ENCODE assay signal across 16 cellular contexts in the genomic region with DNA sequence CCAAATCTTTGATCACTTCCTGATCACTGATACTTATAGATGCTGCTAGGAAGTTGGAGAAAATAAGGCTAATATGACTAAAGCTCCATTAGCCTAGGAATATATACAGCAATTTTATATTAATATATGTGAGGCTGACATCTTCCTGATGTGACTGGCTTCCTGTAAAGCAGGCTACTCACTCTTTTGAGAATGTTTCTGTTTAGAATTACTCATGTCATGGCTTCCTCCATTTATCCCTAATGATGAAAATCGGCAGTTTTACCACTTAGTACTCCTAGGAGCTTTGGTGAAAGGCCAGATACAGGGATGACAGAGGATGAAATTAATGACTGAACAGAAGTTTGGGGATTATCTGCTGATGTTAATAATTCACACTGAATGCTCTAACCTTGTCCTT. TPM values are rescaled to one million over a fixed set of nuclear protein-coding genes. Genes with fewer than 3 reads are reported as not detected.
DNase-seq lines count a peak whose midpoint lies in the region; ATAC-seq and TF ChIP-seq lines count a peak whose summit lies in the region.
"Had no signal": no experiment of that assay in that cellular context is flagged by ENCODE, and none has a peak within 500 bp of the region (broad histone marks: within the 10 kb centered on the region; RNA-seq: fewer than 3 reads in every experiment).

No MANE protein-coding gene starts in this region.

- CTCF ChIA-PET in CD4-positive, alpha-beta memory T cell (lab: Charles Lee; ENCODE audit: partially characterized antibody): interaction anchor here (0.7 to 7.7 kb wide), 25 partner anchors 8 to 263 kb away, joined by 3 to 252 read pairs (median 6); a partner anchor contains a TSS

- H3K9me3 ChIP-seq in CD4-positive, alpha-beta memory T cell (ENCODE audit: control insufficient read depth in 1 of 2, low read length in 2 of 2): no peaks in the 10 kb centered on the region
- H3K9me3 ChIP-seq: spleen had no signal

- POLR2A ChIA-PET in CD4-positive, alpha-beta memory T cell (lab: Charles Lee; ENCODE audit: partially characterized antibody): interaction anchor here (0.5 to 5.4 kb wide), 3 partner anchors 21 to 31 kb away, joined by 3 to 97 read pairs (median 7); a partner anchor contains a TSS

- no peaks in the 10 kb centered on the region for H3K9me3 Mint-ChIP-seq in CD4-positive, alpha-beta memory T cell
- H3K9me3 Mint-ChIP-seq in activated T-helper 2 cell treated with anti-CD3 and anti-CD28 coated beads, Interferon-gamma antibody, Interleukin-2, Interleukin-4, amounts not matched to agents 10 μg/mL and 5 μg/mL and 100 μg/mL, durations not matched to agents 14 hours and 24 hours and 36 hours: no peaks in the 10 kb centered on the region
- no peaks in the 10 kb centered on the region for H3K9me3 Mint-ChIP-seq in nephron
- H3K9me3 Mint-ChIP-seq: effector memory CD8-positive, alpha-beta T cell; stimulated activated naive CD8-positive, alpha-beta T cell treated with anti-CD3 and anti-CD28 coated beads, Interleukin-15, amount 100 ng/mL, for 72 hours had no signal

- no peak for TF ChIP-seq CTCF in nephron (IDR thresholded peaks at IDR 0.05; ENCODE audit: unreplicated experiment in 3 of 3)

- H3K36me3 Mint-ChIP-seq in CD4-positive, alpha-beta memory T cell: peaks cover 0 to 6% of the 10 kb centered on the region in 2 donors
- peaks cover 6% of the 10 kb centered on the region for H3K36me3 Mint-ChIP-seq in activated T-helper 2 cell treated with anti-CD3 and anti-CD28 coated beads, Interferon-gamma antibody, Interleukin-2, Interleukin-4, amounts not matched to agents 10 μg/mL and 5 μg/mL and 100 μg/mL, durations not matched to agents 14 hours and 24 hours and 36 hours (ENCODE audit: low read depth)
- H3K36me3 Mint-ChIP-seq in nephron (ENCODE audit: low read depth): no peaks in the 10 kb centered on the region

- 0 out of 2 replicates have a peak overlapping the region, but pooled peaks have one; percentile 2 for H3K4me3 ChIP-seq in ACC112 (ENCODE audit: low read depth, low read length)
- H3K4me3 ChIP-seq in CD4-positive, alpha-beta memory T cell (ENCODE audit: low read length in 2 of 2): no peak overlapping the region
- H3K4me3 ChIP-seq: GM12878, spleen had no signal

- H3K79me2 ChIP-seq in ACC112 (ENCODE audit: control insufficient read depth, insufficient read depth, low read length, unreplicated experiment): peaks cover 5% of the 10 kb centered on the region

- peak overlapping the region in 6 of 7 donors; percentile 55 to 91 (median 61) for H3K27ac Mint-ChIP-seq in CD4-positive, alpha-beta memory T cell
- peak overlapping the region; percentile 2 for H3K27ac Mint-ChIP-seq in activated T-helper 2 cell treated with anti-CD3 and anti-CD28 coated beads, Interferon-gamma antibody, Interleukin-2, Interleukin-4, amounts not matched to agents 10 μg/mL and 5 μg/mL and 100 μg/mL, durations not matched to agents 14 hours and 24 hours and 36 hours
- H3K27ac Mint-ChIP-seq in nephron: peak overlapping the region; percentile 68 to 87 (median 76)
- H3K27ac Mint-ChIP-seq: stimulated activated naive CD8-positive, alpha-beta T cell treated with anti-CD3 and anti-CD28 coated beads, Interleukin-15, amount 100 ng/mL, for 72 hours had no signal

- DNase-seq in CD4-positive, alpha-beta memory T cell: no peak
- DNase-seq in activated T-helper 2 cell treated with anti-CD3 and anti-CD28 coated beads, Interferon-gamma antibody, Interleukin-2, Interleukin-4, amounts not matched to agents 10 μg/mL and 5 μg/mL and 100 μg/mL, durations not matched to agents 14 hours and 24 hours and 36 hours (ENCODE audit: low spot score): no peak
- DNase-seq in NCI-H1694 (lab: John Stamatoyannopoulos, UW) (no peak), anterior cingulate cortex (lab: John Stamatoyannopoulos, UW) (no peak), ureter (ENCODE audit: low spot score) (no peak)
- DNase-seq: activated CD4-positive, alpha-beta T cell treated with anti-CD3 and anti-CD28 coated beads, Interleukin-2, amount 50 U/mL, for 4 hours; activated naive CD4-positive, alpha-beta T cell; effector memory CD8-positive, alpha-beta T cell; NCI-H1048; spleen; stimulated activated naive CD8-positive, alpha-beta T cell treated with anti-CD3 and anti-CD28 coated beads, Interleukin-15, amount 100 ng/mL, for 72 hours; T1000 had no signal

- H3K27ac ChIP-seq in ACC112 (ENCODE audit: low read depth, low read length): peak overlapping the region; percentile 49
- H3K27ac ChIP-seq in CD4-positive, alpha-beta memory T cell (ENCODE audit: low read depth, low read length): no peak overlapping the region
- H3K27ac ChIP-seq: spleen had no signal

- ATAC-seq in HG02852 (IDR thresholded peaks at IDR 0.05; ENCODE audit: unreplicated experiment): no peak
- ATAC-seq: effector memory CD8-positive, alpha-beta T cell; GM12878; stimulated activated naive CD8-positive, alpha-beta T cell treated with anti-CD3 and anti-CD28 coated beads, Interleukin-15, amount 100 ng/mL, for 72 hours had no signal

- peaks cover 4 to 13% of the 10 kb centered on the region in 2 donors for H3K27me3 Mint-ChIP-seq in CD4-positive, alpha-beta memory T cell
- H3K27me3 Mint-ChIP-seq in activated T-helper 2 cell treated with anti-CD3 and anti-CD28 coated beads, Interferon-gamma antibody, Interleukin-2, Interleukin-4, amounts not matched to agents 10 μg/mL and 5 μg/mL and 100 μg/mL, durations not matched to agents 14 hours and 24 hours and 36 hours (ENCODE audit: low read depth): peaks cover 30% of the 10 kb centered on the region
- peaks cover 3% of the 10 kb centered on the region for H3K27me3 Mint-ChIP-seq in nephron (ENCODE audit: low read depth)

- intact Hi-C loops in CD4-positive, alpha-beta memory T cell (cut with micrococcal nuclease): loop anchor here (5.0 to 10.0 kb wide), 3 partner anchors 136 to 311 kb away; a partner anchor contains a TSS
- intact Hi-C loops in activated T-helper 2 cell treated with anti-CD3 and anti-CD28 coated beads, Interferon-gamma antibody, Interleukin-2, Interleukin-4, amounts not matched to agents 10 μg/mL and 5 μg/mL and 100 μg/mL, durations not matched to agents 14 hours and 24 hours and 36 hours (cut with micrococcal nuclease): no loop called here

- H3K36me3 ChIP-seq in ACC112 (ENCODE audit: insufficient read depth, low read length): no peaks in the 10 kb centered on the region
- no peaks in the 10 kb centered on the region for H3K36me3 ChIP-seq in CD4-positive, alpha-beta memory T cell (ENCODE audit: insufficient read depth, low read length)
- H3K36me3 ChIP-seq: spleen had no signal

- H3K4me1 ChIP-seq in ACC112 (ENCODE audit: control insufficient read depth, insufficient read depth, low read length, unreplicated experiment): peaks cover 53% of the 10 kb centered on the region
- peaks cover 38% of the 10 kb centered on the region for H3K4me1 ChIP-seq in CD4-positive, alpha-beta memory T cell (ENCODE audit: insufficient read depth, low read length)

- H3K4me1 Mint-ChIP-seq in CD4-positive, alpha-beta memory T cell: peaks cover 23 to 47% (median 38%) of the 10 kb centered on the region in 4 donors
- H3K4me1 Mint-ChIP-seq in activated T-helper 2 cell treated with anti-CD3 and anti-CD28 coated beads, Interferon-gamma antibody, Interleukin-2, Interleukin-4, amounts not matched to agents 10 μg/mL and 5 μg/mL and 100 μg/mL, durations not matched to agents 14 hours and 24 hours and 36 hours (ENCODE audit: low read depth): peaks cover 72% of the 10 kb centered on the region
- peaks cover 77% of the 10 kb centered on the region for H3K4me1 Mint-ChIP-seq in nephron

- H3K27me3 ChIP-seq in ACC112 (ENCODE audit: insufficient read depth, low read length): no peaks in the 10 kb centered on the region
- H3K27me3 ChIP-seq in CD4-positive, alpha-beta memory T cell (ENCODE audit: insufficient read depth, low read length): peaks cover 8% of the 10 kb centered on the region

- peak overlapping the region; percentile 89 for H2AFZ ChIP-seq in ACC112 (ENCODE audit: low read length, unreplicated experiment)

- H3K4me3 Mint-ChIP-seq in CD4-positive, alpha-beta memory T cell: peak overlapping the region in 2 of 8 donors; percentile 32 to 60
- peak overlapping the region; percentile 11 for H3K4me3 Mint-ChIP-seq in activated T-helper 2 cell treated with anti-CD3 and anti-CD28 coated beads, Interferon-gamma antibody, Interleukin-2, Interleukin-4, amounts not matched to agents 10 μg/mL and 5 μg/mL and 100 μg/mL, durations not matched to agents 14 hours and 24 hours and 36 hours (ENCODE audit: low read depth)
- peak overlapping the region in 2 of 3 experiments; percentile 21 to 75 for H3K4me3 Mint-ChIP-seq in nephron
- H3K4me3 Mint-ChIP-seq: effector memory CD8-positive, alpha-beta T cell; stimulated activated naive CD8-positive, alpha-beta T cell treated with anti-CD3 and anti-CD28 coated beads, Interleukin-15, amount 100 ng/mL, for 72 hours had no signal

RNA-seq across cellular contexts. Expression of a gene that starts 3.9 kb away (rescaled TPM):
- under 1 TPM; 0.33 to 0.35 TPM for total RNA-seq in CD4-positive, alpha-beta memory T cell
- polyA plus RNA-seq in CD4-positive, alpha-beta memory T cell: 1 to 10 TPM in 1 of 2 donors, under 1 TPM in 1; 0.10 to 1.8 TPM
- 1.9 TPM in 2 replicates for total RNA-seq in activated T-helper 2 cell treated with anti-CD3 and anti-CD28 coated beads, Interferon-gamma antibody, Interleukin-2, Interleukin-4, amounts not matched to agents 10 μg/mL and 5 μg/mL and 100 μg/mL, durations not matched to agents 14 hours and 24 hours and 36 hours
- 16.4 TPM for total RNA-seq in ureter

RNA-seq across cellular contexts. Expression of a gene that starts 20.6 kb away (rescaled TPM):
- 10 to 100 TPM; 40.6 to 46.3 TPM for total RNA-seq in CD4-positive, alpha-beta memory T cell
- 10 to 100 TPM in 1 of 2 donors, 1 to 10 TPM in 1; 2.7 to 10.5 TPM for polyA plus RNA-seq in CD4-positive, alpha-beta memory T cell
- 43.8 and 46.6 TPM in 2 replicates for total RNA-seq in activated T-helper 2 cell treated with anti-CD3 and anti-CD28 coated beads, Interferon-gamma antibody, Interleukin-2, Interleukin-4, amounts not matched to agents 10 μg/mL and 5 μg/mL and 100 μg/mL, durations not matched to agents 14 hours and 24 hours and 36 hours
- 73.0 TPM for total RNA-seq in ureter

Comparison
In these comparisons a context has a peak if more than half of its experiments do, and no peak if none do; other contexts are left out.
1. H3K27ac Mint-ChIP-seq: peak in every context shown above with its lines; median percentile 76 in nephron; 61 in CD4-positive, alpha-beta memory T cell; 2 in activated T-helper 2 cell treated with anti-CD3 and anti-CD28 coated beads, Interferon-gamma antibody, Interleukin-2, Interleukin-4, amounts not matched to agents 10 μg/mL and 5 μg/mL and 100 μg/mL, durations not matched to agents 14 hours and 24 hours and 36 hours.